ENCODE assay signal across 31 cellular contexts in genomic region chr6:90915224-90915915, GRCh38.
"Had no signal": no experiment of that assay in that cellular context is flagged by ENCODE, and none has a peak within 500 bp of the region (broad histone marks: within the 10 kb centered on the region; RNA-seq: fewer than 3 reads in every experiment).

No MANE protein-coding gene starts in this region.

- H3K9me3 ChIP-seq: adrenal gland, body of pancreas, breast epithelium had no signal

- H3K27me3 ChIP-seq: adrenal gland, body of pancreas, brain microvascular endothelial cell, breast epithelium had no signal

- H3K27ac ChIP-seq: adrenal gland, body of pancreas, brain microvascular endothelial cell, breast epithelium, VCaP had no signal

- H3K4me3 ChIP-seq: adrenal gland, body of pancreas, breast epithelium had no signal

- H3K36me3 ChIP-seq: adrenal gland, brain microvascular endothelial cell, breast epithelium had no signal

- H3K4me1 ChIP-seq: adrenal gland, body of pancreas, breast epithelium had no signal

- ATAC-seq: activated CD8-positive, alpha-beta T cell treated with anti-CD3 and anti-CD28 coated beads for 36 hours; activated naive CD4-positive, alpha-beta T cell treated with anti-CD3 and anti-CD28 coated beads, Interleukin-2, amount 50 U/mL, for 72 hours; activated T-cell treated with anti-CD3 and anti-CD28 coated beads, Interleukin-2, amount 50 U/mL, for 4 hours; activated T-cell treated with anti-CD3 and anti-CD28 coated beads, Interleukin-2, amount 50 U/mL, for 72 hours; activated T-helper 17 cell treated with anti-CD3 and anti-CD28 coated beads, Interleukin-2, amount 50 U/mL, for 72 hours; body of pancreas had no signal

- DNase-seq: activated B cell treated with CpG ODN at 0.5 μM for 24 hours; activated CD4-positive, alpha-beta memory T cell treated with anti-CD3 and anti-CD28 coated beads for 36 hours; activated CD4-positive, alpha-beta T cell treated with anti-CD3 and anti-CD28 coated beads for 4 hours; activated CD4-positive, alpha-beta T cell treated with anti-CD3 and anti-CD28 coated beads, Interleukin-2, amount 10 ng/mL, durations not matched to agents 24 days and 14 days; activated CD4-positive, alpha-beta T cell treated with anti-CD3 and anti-CD28 coated beads, Interleukin-2, amount 50 U/mL, for 1 hour; activated CD4-positive, alpha-beta T cell treated with anti-CD3 and anti-CD28 coated beads, Interleukin-2, amount 50 U/mL, for 4 hours; activated CD4-positive, CD25-positive, alpha-beta regulatory T cell treated with anti-CD3 and anti-CD28 coated beads, Interleukin-2, amount 50 U/mL, for 72 hours; activated CD8-positive, alpha-beta memory T cell treated with anti-CD3 and anti-CD28 coated beads, Interleukin-2, amount 50 U/mL, for 4 hours; activated CD8-positive, alpha-beta T cell treated with anti-CD3 and anti-CD28 coated beads for 36 hours; activated effector memory CD4-positive, alpha-beta T cell treated with anti-CD3 and anti-CD28 coated beads, Interleukin-2, amount 50 U/mL, for 16 hours; activated gamma-delta T cell treated with Interleukin-2 at 50 U/mL for 16 hours; activated naive CD4-positive, alpha-beta T cell; activated naive CD4-positive, alpha-beta T cell treated with anti-CD3 and anti-CD28 coated beads for 36 hours; activated naive CD4-positive, alpha-beta T cell treated with anti-CD3 and anti-CD28 coated beads, Interleukin-2, amount 50 U/mL, for 16 hours; activated naive CD8-positive, alpha-beta T cell treated with anti-CD3 and anti-CD28 coated beads for 36 hours; activated T-cell treated with anti-CD3 and anti-CD28 coated beads for 4 hours; activated T-cell treated with anti-CD3 and anti-CD28 coated beads, Interleukin-2, amount 50 U/mL, for 1 hour; activated T-cell treated with anti-CD3 and anti-CD28 coated beads, Interleukin-2, amount 50 U/mL, for 4 hours; activated T-cell treated with anti-CD3 and anti-CD28 coated beads, Interleukin-2, amount 50 U/mL, for 72 hours; adrenal gland; amniotic stem cell; aorta; body of pancreas; brain microvascular endothelial cell; central memory CD4-positive, alpha-beta T cell; T-helper 2 cell; T-helper 9 cell had no signal
